In the genomic region with DNA sequence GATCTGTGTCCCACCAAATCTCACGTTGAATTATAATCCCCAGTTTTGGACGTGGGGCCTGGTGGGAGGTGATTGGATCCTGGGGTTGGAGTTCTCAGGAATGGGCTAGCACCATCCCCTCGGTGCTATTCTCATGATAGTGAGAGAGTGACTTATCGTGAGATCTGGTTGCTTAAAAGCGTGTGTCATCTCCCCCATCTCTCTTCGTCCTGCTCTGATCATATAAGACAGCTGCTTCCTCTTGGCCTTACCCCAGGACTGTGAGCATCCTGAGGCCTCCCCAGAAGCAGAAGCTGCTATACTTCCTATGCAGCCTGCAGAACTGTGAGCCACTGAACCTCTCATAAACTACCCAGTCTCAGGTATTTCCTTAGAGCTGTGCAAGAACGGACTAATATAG, we compare ENCODE assay signal across 1 cellular context.
A peak's percentile ranks its signal among the peaks of the same experiment; 100 is the strongest.
TF ChIP-seq lines count a peak whose summit lies in the region.

No MANE protein-coding gene starts in this region.

TF ChIP-seq in SK-N-SH, 30 proteins besides CTCF, POLR2A, EP300 and RAD21:
- TF ChIP-seq, protein P1, sequence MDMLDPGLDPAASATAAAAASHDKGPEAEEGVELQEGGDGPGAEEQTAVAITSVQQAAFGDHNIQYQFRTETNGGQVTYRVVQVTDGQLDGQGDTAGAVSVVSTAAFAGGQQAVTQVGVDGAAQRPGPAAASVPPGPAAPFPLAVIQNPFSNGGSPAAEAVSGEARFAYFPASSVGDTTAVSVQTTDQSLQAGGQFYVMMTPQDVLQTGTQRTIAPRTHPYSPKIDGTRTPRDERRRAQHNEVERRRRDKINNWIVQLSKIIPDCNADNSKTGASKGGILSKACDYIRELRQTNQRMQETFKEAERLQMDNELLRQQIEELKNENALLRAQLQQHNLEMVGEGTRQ (IDR thresholded peaks at IDR 0.05; ENCODE audit: borderline replicate concordance, low read depth, low read length): no peak
- TF ChIP-seq CHD2 (IDR thresholded peaks at IDR 0.05; ENCODE audit: low read length, partially characterized antibody) (no peak), TCF12 (IDR thresholded peaks at IDR 0.05) (peak; percentile 31; the same call in 1 of the 2 replicates), POLR2AphosphoS5 (IDR thresholded peaks at IDR 0.05; ENCODE audit: low read depth, low read length) (no peak), FOXJ3 (CRISPR knock-in tag; IDR thresholded peaks at IDR 0.05) (no peak), MXI1 (IDR thresholded peaks at IDR 0.05; ENCODE audit: low read depth, low read length) (no peak), GATA2 (CRISPR knock-in tag; IDR thresholded peaks at IDR 0.05) (no peak), FOSL2 (IDR thresholded peaks at IDR 0.05; ENCODE audit: borderline replicate concordance, low read depth) (no peak), TAF1 (IDR thresholded peaks at IDR 0.05; ENCODE audit: borderline replicate concordance, low read depth, low read length) (no peak), RCOR1 (IDR thresholded peaks at IDR 0.05; ENCODE audit: low read length) (no peak), NFIC (IDR thresholded peaks at IDR 0.05; ENCODE audit: borderline replicate concordance) (no peak)
- TF ChIP-seq, protein P2, sequence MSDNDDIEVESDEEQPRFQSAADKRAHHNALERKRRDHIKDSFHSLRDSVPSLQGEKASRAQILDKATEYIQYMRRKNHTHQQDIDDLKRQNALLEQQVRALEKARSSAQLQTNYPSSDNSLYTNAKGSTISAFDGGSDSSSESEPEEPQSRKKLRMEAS (IDR thresholded peaks at IDR 0.05; ENCODE audit: low read depth): no peak
- TF ChIP-seq, protein P3, sequence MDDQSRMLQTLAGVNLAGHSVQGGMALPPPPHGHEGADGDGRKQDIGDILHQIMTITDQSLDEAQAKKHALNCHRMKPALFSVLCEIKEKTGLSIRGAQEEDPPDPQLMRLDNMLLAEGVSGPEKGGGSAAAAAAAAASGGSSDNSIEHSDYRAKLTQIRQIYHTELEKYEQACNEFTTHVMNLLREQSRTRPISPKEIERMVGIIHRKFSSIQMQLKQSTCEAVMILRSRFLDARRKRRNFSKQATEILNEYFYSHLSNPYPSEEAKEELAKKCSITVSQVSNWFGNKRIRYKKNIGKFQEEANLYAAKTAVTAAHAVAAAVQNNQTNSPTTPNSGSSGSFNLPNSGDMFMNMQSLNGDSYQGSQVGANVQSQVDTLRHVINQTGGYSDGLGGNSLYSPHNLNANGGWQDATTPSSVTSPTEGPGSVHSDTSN (IDR thresholded peaks at IDR 0.05): peak; percentile 79
- TF ChIP-seq, protein P4, sequence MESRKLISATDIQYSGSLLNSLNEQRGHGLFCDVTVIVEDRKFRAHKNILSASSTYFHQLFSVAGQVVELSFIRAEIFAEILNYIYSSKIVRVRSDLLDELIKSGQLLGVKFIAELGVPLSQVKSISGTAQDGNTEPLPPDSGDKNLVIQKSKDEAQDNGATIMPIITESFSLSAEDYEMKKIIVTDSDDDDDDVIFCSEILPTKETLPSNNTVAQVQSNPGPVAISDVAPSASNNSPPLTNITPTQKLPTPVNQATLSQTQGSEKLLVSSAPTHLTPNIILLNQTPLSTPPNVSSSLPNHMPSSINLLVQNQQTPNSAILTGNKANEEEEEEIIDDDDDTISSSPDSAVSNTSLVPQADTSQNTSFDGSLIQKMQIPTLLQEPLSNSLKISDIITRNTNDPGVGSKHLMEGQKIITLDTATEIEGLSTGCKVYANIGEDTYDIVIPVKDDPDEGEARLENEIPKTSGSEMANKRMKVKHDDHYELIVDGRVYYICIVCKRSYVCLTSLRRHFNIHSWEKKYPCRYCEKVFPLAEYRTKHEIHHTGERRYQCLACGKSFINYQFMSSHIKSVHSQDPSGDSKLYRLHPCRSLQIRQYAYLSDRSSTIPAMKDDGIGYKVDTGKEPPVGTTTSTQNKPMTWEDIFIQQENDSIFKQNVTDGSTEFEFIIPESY (IDR thresholded peaks at IDR 0.05; ENCODE audit: borderline replicate concordance, low read depth): no peak
